In the genomic region with DNA sequence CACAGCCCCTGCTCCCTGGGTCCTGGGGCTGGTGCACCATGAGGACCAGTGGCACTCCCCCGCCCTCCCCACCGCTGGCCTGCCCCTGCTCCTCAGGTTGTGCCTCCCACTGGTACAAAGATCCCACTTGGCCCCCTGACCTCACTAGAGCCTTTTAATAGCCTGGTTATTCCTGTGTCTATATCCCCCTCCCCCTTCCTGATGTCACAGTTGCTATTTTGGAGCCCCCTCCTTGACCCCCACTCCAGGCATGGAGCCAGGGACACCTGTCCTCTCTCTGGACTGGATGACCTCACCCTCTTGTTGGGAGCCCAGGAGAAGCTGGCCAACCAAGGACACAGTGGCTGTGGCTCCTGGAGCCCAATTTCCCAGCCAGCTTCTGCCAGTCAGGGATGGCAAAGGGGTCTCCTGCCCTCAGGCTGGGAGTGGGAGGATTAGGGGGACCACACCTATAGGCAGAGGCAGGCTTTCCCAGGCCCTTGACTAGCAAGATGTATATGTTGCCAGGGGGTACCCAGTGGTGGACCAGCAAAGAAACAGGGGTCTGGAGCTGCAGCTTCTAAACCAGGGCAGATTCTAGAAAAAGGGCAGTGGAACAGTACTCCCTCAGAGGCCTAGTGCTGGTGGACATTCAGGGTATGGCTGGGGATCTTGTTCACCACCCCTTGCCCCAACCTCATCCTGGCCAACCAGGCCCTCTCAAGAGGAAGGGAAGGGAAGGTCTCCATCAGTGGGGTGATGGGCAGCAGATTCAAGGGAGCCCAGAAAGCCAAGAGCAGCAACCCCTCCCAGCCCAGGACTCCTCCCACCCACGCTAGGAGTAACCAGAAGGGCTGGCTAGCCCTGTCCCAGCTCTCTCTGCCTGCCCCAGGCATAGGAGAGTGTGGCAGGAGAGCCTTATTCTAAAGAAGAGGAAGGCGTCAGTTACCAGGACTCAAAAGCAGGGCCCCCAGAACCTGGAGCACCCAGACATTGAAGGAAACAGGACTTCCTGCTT, we compare ENCODE assay signal across 11 cellular contexts. TPM values are rescaled to one million over a fixed set of nuclear protein-coding genes. Genes with fewer than 3 reads are reported as not detected.
DNase-seq lines count a peak whose midpoint lies in the region; ATAC-seq and TF ChIP-seq lines count a peak whose summit lies in the region.
"Had no signal": no experiment of that assay in that cellular context is flagged by ENCODE, and none has a peak within 500 bp of the region (broad histone marks: within the 10 kb centered on the region; RNA-seq: fewer than 3 reads in every experiment).

No MANE protein-coding gene starts in this region.

- H3K4me3 ChIP-seq in skin epidermis = no peak overlapping the region

- DNase-seq in GM10266 (ENCODE audit: extremely low spot score) (peak; percentile 21), left ventricle myocardium superior (peak; percentile 85), NCI-H82 treated with DMSO at 0.1 percent for 48 hours (lab: John Stamatoyannopoulos, UW; ENCODE audit: unreplicated experiment) (no peak), NCI-H146 (lab: John Stamatoyannopoulos, UW) (no peak), NCI-H446 (lab: John Stamatoyannopoulos, UW) (no peak), GDM1 (lab: John Stamatoyannopoulos, UW) (no peak)
- DNase-seq: activated T-cell treated with anti-CD3 and anti-CD28 coated beads, Interleukin-2, amount 50 U/mL, for 24 hours; NCI-H187 had no signal

- intact Hi-C loops in left ventricle myocardium superior (cut with micrococcal nuclease) = no loop called here

- ATAC-seq in left ventricle myocardium superior = peak; percentile 71

- TF ChIP-seq CTCF in GM10266 (IDR thresholded peaks at IDR 0.05; ENCODE audit: control insufficient read depth, insufficient read depth, low read depth, missing control alignments) (no peak), VCaP (conservative IDR thresholded peaks at IDR 0.05) (no peak)

- H3K27ac ChIP-seq in VCaP = peak overlapping the region; percentile 81
- peak overlapping the region in 16 of 21 experiments; percentile 0 to 88 (median 40) for H3K27ac ChIP-seq in skin epidermis

RNA-seq across cellular contexts. Expression of a gene that starts 10.9 kb away (rescaled TPM):
- 81.4 TPM for total RNA-seq in left ventricle myocardium superior

RNA-seq across cellular contexts. Expression of a gene that starts 29.1 kb away (rescaled TPM):
- 1.5 TPM for total RNA-seq in left ventricle myocardium superior

RNA-seq across cellular contexts. Expression of a gene that starts 42.0 kb away (rescaled TPM):
- total RNA-seq in left ventricle myocardium superior = 26.3 TPM

RNA-seq across cellular contexts. Expression of a gene that starts 46.1 kb away (rescaled TPM):
- total RNA-seq in left ventricle myocardium superior = 58.2 TPM

RNA-seq across cellular contexts. Expression of a gene that starts 57.9 kb away (rescaled TPM):
- 17.0 TPM for total RNA-seq in left ventricle myocardium superior
- total RNA-seq: bronchial epithelial cell had no signal

Comparison
In these comparisons a context has a peak if more than half of its experiments do, and no peak if none do; other contexts are left out.
1. DNase-seq: peak in GM10266 (single experiment) and left ventricle myocardium superior (single experiment); none in NCI-H82 treated with DMSO at 0.1 percent for 48 hours (single experiment), NCI-H146 (single experiment), NCI-H446 (0 of 2) and GDM1 (single experiment).